Comparison of ENCODE assay signal across 22 cellular contexts in the genomic region with DNA sequence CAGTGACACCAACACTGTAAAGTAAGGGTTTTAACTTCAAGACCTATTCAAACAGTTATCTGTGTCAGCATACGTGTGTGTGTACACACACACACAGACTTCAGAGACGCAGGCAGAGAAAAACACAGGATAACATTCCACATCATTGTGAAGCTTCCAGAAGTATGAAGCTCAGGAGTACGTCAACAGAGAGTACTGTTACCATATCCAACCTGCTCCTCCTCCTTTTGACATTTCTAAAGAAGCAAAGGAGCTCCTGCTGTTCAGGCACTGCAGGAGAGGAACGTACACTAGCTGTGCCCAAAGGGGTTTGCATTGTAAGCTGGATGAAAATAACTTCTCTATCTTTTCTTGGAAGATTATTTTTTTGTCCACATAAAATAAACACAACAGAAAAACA.
"Had no signal": no experiment of that assay in that cellular context is flagged by ENCODE, and none has a peak within 500 bp of the region (broad histone marks: within the 10 kb centered on the region; RNA-seq: fewer than 3 reads in every experiment).

No MANE protein-coding gene starts in this region.

- H3K9me3 Mint-ChIP-seq: activated B cell treated with CpG ODN at 0.5 μM for 24 hours; activated naive CD4-positive, alpha-beta T cell treated with anti-CD3 and anti-CD28 coated beads, Interleukin-2, amount 50 U/mL, for 72 hours; activated T-cell treated with anti-CD3 and anti-CD28 coated beads, Interleukin-2, amount 50 U/mL, for 24 hours; activated T-helper 17 cell treated with anti-CD3 and anti-CD28 coated beads, Interleukin-2, amount 50 U/mL, for 72 hours; central memory CD8-positive, alpha-beta T cell; type B pancreatic cell had no signal

- H3K9me3 ChIP-seq: colonic mucosa, heart right ventricle, lower lobe of right lung, thoracic aorta, vagina had no signal

- H3K27me3 ChIP-seq: vagina had no signal

- H3K4me3 Mint-ChIP-seq: activated B cell treated with CpG ODN at 0.5 μM for 24 hours; activated CD4-positive, alpha-beta T cell treated with anti-CD3 and anti-CD28 coated beads for 36 hours; activated T-cell treated with anti-CD3 and anti-CD28 coated beads, Interleukin-2, amount 50 U/mL, for 24 hours; activated T-helper 17 cell treated with anti-CD3 and anti-CD28 coated beads, Interleukin-2, amount 50 U/mL, for 72 hours; central memory CD8-positive, alpha-beta T cell; naive thymus-derived CD4-positive, alpha-beta T cell; type B pancreatic cell had no signal

- H3K27ac Mint-ChIP-seq: activated B cell treated with CpG ODN at 0.5 μM for 24 hours; activated CD4-positive, alpha-beta T cell treated with anti-CD3 and anti-CD28 coated beads for 36 hours; activated naive CD4-positive, alpha-beta T cell treated with anti-CD3 and anti-CD28 coated beads, Interleukin-2, amount 50 U/mL, for 72 hours; activated T-cell treated with anti-CD3 and anti-CD28 coated beads, Interleukin-2, amount 50 U/mL, for 24 hours; activated T-helper 17 cell treated with anti-CD3 and anti-CD28 coated beads, Interleukin-2, amount 50 U/mL, for 72 hours; naive thymus-derived CD4-positive, alpha-beta T cell; progenitor cell of endocrine pancreas; type B pancreatic cell had no signal

- DNase-seq: activated B cell treated with CpG ODN at 0.5 μM for 24 hours; activated CD4-positive, alpha-beta T cell treated with anti-CD3 and anti-CD28 coated beads for 36 hours; activated CD4-positive, alpha-beta T cell treated with anti-CD3 and anti-CD28 coated beads, Interleukin-2, amount 50 U/mL, for 4 hours; activated CD8-positive, alpha-beta memory T cell treated with anti-CD3 and anti-CD28 coated beads for 24 hours; activated CD8-positive, alpha-beta memory T cell treated with anti-CD3 and anti-CD28 coated beads, Interleukin-2, amount 50 U/mL, for 4 hours; activated T-cell treated with anti-CD3 and anti-CD28 coated beads, Interleukin-2, amount 50 U/mL, for 24 hours; aorta; colonic mucosa; heart right ventricle; kidney; lower lobe of right lung; naive thymus-derived CD4-positive, alpha-beta T cell; stimulated activated CD4-positive, alpha-beta T cell treated with anti-CD3 and anti-CD28 coated beads, Interleukin-2, amount 100 ng/mL, for 48 hours; stimulated activated naive CD4-positive, alpha-beta T cell; T1000 had no signal

- H3K4me1 ChIP-seq: colonic mucosa, heart right ventricle, lower lobe of right lung, vagina had no signal

- H3K27ac ChIP-seq: colonic mucosa, heart right ventricle, lower lobe of right lung, thoracic aorta, vagina had no signal

- H3K36me3 ChIP-seq: colonic mucosa, heart right ventricle, lower lobe of right lung, thoracic aorta, vagina had no signal

- ATAC-seq: activated CD4-positive, alpha-beta T cell treated with anti-CD3 and anti-CD28 coated beads for 36 hours; activated naive CD4-positive, alpha-beta T cell treated with anti-CD3 and anti-CD28 coated beads, Interleukin-2, amount 50 U/mL, for 72 hours; activated T-helper 17 cell treated with anti-CD3 and anti-CD28 coated beads, Interleukin-2, amount 50 U/mL, for 72 hours; heart right ventricle; lower lobe of right lung; naive thymus-derived CD4-positive, alpha-beta T cell had no signal

- H3K4me1 Mint-ChIP-seq: activated B cell treated with CpG ODN at 0.5 μM for 24 hours; activated CD4-positive, alpha-beta T cell treated with anti-CD3 and anti-CD28 coated beads for 36 hours; activated T-helper 17 cell treated with anti-CD3 and anti-CD28 coated beads, Interleukin-2, amount 50 U/mL, for 72 hours; central memory CD8-positive, alpha-beta T cell; naive thymus-derived CD4-positive, alpha-beta T cell had no signal

- H3K4me3 ChIP-seq: colonic mucosa, heart right ventricle, lower lobe of right lung, thoracic aorta, vagina had no signal

- H3K36me3 Mint-ChIP-seq: activated naive CD4-positive, alpha-beta T cell treated with anti-CD3 and anti-CD28 coated beads, Interleukin-2, amount 50 U/mL, for 72 hours; naive thymus-derived CD4-positive, alpha-beta T cell; type B pancreatic cell had no signal
